In genomic region chr7:117800841-117801240, GRCh38 we compare ENCODE assay signal across 24 cellular contexts.
"Had no signal": no experiment of that assay in that cellular context is flagged by ENCODE, and none has a peak within 500 bp of the region (broad histone marks: within the 10 kb centered on the region; RNA-seq: fewer than 3 reads in every experiment).

No MANE protein-coding gene starts in this region.

- H3K27me3 Mint-ChIP-seq: activated CD4-positive, alpha-beta memory T cell treated with anti-CD3 and anti-CD28 coated beads, Interleukin-2, amount 10 ng/mL, durations not matched to agents 7 days and 5 days; central memory CD8-positive, alpha-beta T cell had no signal

- H3K36me3 ChIP-seq: ascending aorta, WERI-Rb-1 had no signal

- H3K27ac ChIP-seq: ascending aorta, body of pancreas, WERI-Rb-1 had no signal

- H3K36me3 Mint-ChIP-seq: activated naive CD4-positive, alpha-beta T cell treated with anti-CD3 and anti-CD28 coated beads, Interleukin-2, amount 50 U/mL, for 24 hours had no signal

- H3K4me1 Mint-ChIP-seq: activated CD4-positive, alpha-beta memory T cell treated with anti-CD3 and anti-CD28 coated beads, Interleukin-2, amount 10 ng/mL, durations not matched to agents 7 days and 5 days; activated CD4-positive, alpha-beta T cell treated with anti-CD3 and anti-CD28 coated beads for 36 hours; activated naive CD4-positive, alpha-beta T cell treated with anti-CD3 and anti-CD28 coated beads, Interleukin-2, amount 50 U/mL, for 24 hours; central memory CD8-positive, alpha-beta T cell had no signal

- ATAC-seq: activated CD4-positive, alpha-beta T cell treated with anti-CD3 and anti-CD28 coated beads for 36 hours; activated T-cell treated with anti-CD3 and anti-CD28 coated beads, Interleukin-2, amount 50 U/mL, for 72 hours; body of pancreas; Right ventricle myocardium inferior had no signal

- H3K4me3 ChIP-seq: ascending aorta, body of pancreas had no signal

- H3K27me3 ChIP-seq: ascending aorta, body of pancreas had no signal

- H3K9me3 ChIP-seq: ascending aorta, body of pancreas, SK-N-SH had no signal

- H3K4me1 ChIP-seq: ascending aorta had no signal

- H3K27ac Mint-ChIP-seq: activated CD4-positive, alpha-beta memory T cell treated with anti-CD3 and anti-CD28 coated beads, Interleukin-2, amount 10 ng/mL, durations not matched to agents 7 days and 5 days; activated CD4-positive, alpha-beta T cell treated with anti-CD3 and anti-CD28 coated beads for 36 hours; activated naive CD4-positive, alpha-beta T cell treated with anti-CD3 and anti-CD28 coated beads, Interleukin-2, amount 50 U/mL, for 24 hours; activated T-cell treated with anti-CD3 and anti-CD28 coated beads, Interleukin-2, amount 50 U/mL, for 72 hours; activated T-helper 2 cell treated with anti-CD3 and anti-CD28 coated beads, Interferon-gamma antibody, Interleukin-2, Interleukin-4, amounts not matched to agents 10 μg/mL and 5 μg/mL and 100 μg/mL, durations not matched to agents 14 hours and 24 hours and 36 hours had no signal

- H3K4me2 ChIP-seq: SK-N-SH had no signal

- H3K9me3 Mint-ChIP-seq: activated CD4-positive, alpha-beta memory T cell treated with anti-CD3 and anti-CD28 coated beads, Interleukin-2, amount 10 ng/mL, durations not matched to agents 7 days and 5 days; activated T-cell treated with anti-CD3 and anti-CD28 coated beads, Interleukin-2, amount 50 U/mL, for 72 hours; activated T-helper 2 cell treated with anti-CD3 and anti-CD28 coated beads, Interferon-gamma antibody, Interleukin-2, Interleukin-4, amounts not matched to agents 10 μg/mL and 5 μg/mL and 100 μg/mL, durations not matched to agents 14 hours and 24 hours and 36 hours; central memory CD8-positive, alpha-beta T cell had no signal

- FAIRE-seq: bronchial epithelial cell had no signal

- H3K9ac ChIP-seq: SK-N-SH had no signal

- H3K4me3 Mint-ChIP-seq: activated CD4-positive, alpha-beta memory T cell treated with anti-CD3 and anti-CD28 coated beads, Interleukin-2, amount 10 ng/mL, durations not matched to agents 7 days and 5 days; activated CD4-positive, alpha-beta T cell treated with anti-CD3 and anti-CD28 coated beads for 36 hours; activated naive CD4-positive, alpha-beta T cell treated with anti-CD3 and anti-CD28 coated beads, Interleukin-2, amount 50 U/mL, for 24 hours; activated T-cell treated with anti-CD3 and anti-CD28 coated beads, Interleukin-2, amount 50 U/mL, for 72 hours; central memory CD8-positive, alpha-beta T cell had no signal

- DNase-seq: activated CD4-positive, alpha-beta memory T cell treated with anti-CD3 and anti-CD28 coated beads, Interleukin-2, amount 10 ng/mL, durations not matched to agents 7 days and 5 days; activated CD4-positive, alpha-beta T cell treated with anti-CD3 and anti-CD28 coated beads for 36 hours; activated CD4-positive, alpha-beta T cell treated with anti-CD3 and anti-CD28 coated beads, Interleukin-2, amount 50 U/mL, for 1 hour; activated CD8-positive, alpha-beta memory T cell treated with anti-CD3 and anti-CD28 coated beads, Interleukin-2, amount 50 U/mL, for 4 hours; activated gamma-delta T cell treated with Interleukin-2 at 50 U/mL for 16 hours; activated T-cell treated with anti-CD3 and anti-CD28 coated beads, Interleukin-2, amount 50 U/mL, for 72 hours; body of pancreas; Kasumi-1; NCI-H1105 treated with DMSO at 0.1 percent for 48 hours; NCI-H146; NCI-H187 treated with DMSO at 0.1 percent for 48 hours; NCI-H2081 treated with DMSO at 0.1 percent for 48 hours; NCI-H446; NCI-H524; RPMI8226; SK-N-SH; T-helper 1 cell; WERI-Rb-1 had no signal
